Comparison of ENCODE assay signal across 9 cellular contexts in the genomic region with DNA sequence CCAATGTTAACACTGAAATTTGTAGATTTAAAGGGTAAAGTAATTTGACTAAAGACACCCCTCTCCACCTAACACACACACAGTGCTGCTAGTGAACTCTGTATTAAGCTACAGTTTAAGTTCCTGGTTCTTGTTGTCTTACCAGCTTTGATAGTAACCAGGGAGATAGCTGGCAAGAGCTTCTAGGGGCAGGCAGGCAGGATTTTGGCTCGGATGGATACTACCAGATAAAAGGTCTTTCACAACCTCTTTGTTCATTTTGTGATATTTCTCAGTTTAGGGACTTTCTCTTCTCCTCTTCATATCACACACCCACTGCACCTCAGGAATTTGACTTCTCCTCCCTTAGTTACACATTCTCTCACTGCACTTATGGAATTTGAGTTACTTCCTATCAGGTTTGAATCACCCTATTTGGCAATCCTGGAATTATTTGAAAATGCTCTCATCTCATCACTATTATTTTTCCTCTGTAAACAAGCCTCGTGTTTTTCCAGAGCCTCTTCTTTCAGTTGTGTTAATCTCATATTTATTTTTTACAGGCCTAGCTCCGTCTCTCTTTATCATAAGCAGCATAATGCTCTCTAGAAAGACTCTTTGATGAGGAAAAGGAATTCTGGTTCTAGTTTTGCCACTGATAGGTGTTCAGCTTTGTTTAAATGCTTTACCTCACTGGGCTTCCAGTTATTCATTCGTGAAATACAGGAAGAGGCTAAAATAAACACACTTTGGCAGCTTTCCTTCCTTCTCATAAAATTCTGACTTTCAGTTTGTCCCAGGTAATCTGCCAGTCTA. TPM values are rescaled to one million over a fixed set of nuclear protein-coding genes. Genes with fewer than 3 reads are reported as not detected.
DNase-seq lines count a peak whose midpoint lies in the region; ATAC-seq and TF ChIP-seq lines count a peak whose summit lies in the region.
"Had no signal": no experiment of that assay in that cellular context is flagged by ENCODE, and none has a peak within 500 bp of the region (broad histone marks: within the 10 kb centered on the region; RNA-seq: fewer than 3 reads in every experiment).

No MANE protein-coding gene starts in this region.

- no peak for TF ChIP-seq CTCF in parathyroid adenoma (IDR thresholded peaks at IDR 0.05)

- peak overlapping the region; percentile 64 for H3K27ac ChIP-seq in SK-N-MC
- H3K27ac ChIP-seq in parathyroid adenoma: peak overlapping the region; percentile 34

- H3K4me2 ChIP-seq in parathyroid adenoma (ENCODE audit: low read length): peak overlapping the region; percentile 11

- in situ Hi-C loops in KBM-7 (cut with MboI; ENCODE audit: low pct_unique_long_range_greater_than_20kb, low sequenced_read_pairs): no loop called here

- H3K36me3 ChIP-seq in SK-N-MC (ENCODE audit: insufficient read depth, low read length) (0 out of 2 replicates have a peak, but pooled peaks cover 3% of the 10 kb centered on the region), parathyroid adenoma (ENCODE audit: control insufficient read depth, insufficient read depth, low read length) (no peaks in the 10 kb centered on the region)

- H3K4me1 ChIP-seq in parathyroid adenoma: peaks cover 3% of the 10 kb centered on the region

- DNase-seq in ELR (ENCODE audit: low read depth): peak; percentile 98
- no peak for DNase-seq in SK-N-MC (ENCODE audit: low read depth, low spot score)
- peak; percentile 55 for DNase-seq in fibroblast of the conjunctiva (ENCODE audit: low read depth)
- DNase-seq in KBM-7: no peak
- DNase-seq in AML-193 (lab: John Stamatoyannopoulos, UW): no peak
- DNase-seq in mesenteric fat pad (ENCODE audit: low spot score): no peak
- DNase-seq: activated CD8-positive, alpha-beta T cell treated with anti-CD3 and anti-CD28 coated beads, Interleukin-2, amount 10 ng/mL, durations not matched to agents 7 days and 5 days had no signal

- H3K9ac ChIP-seq in SK-N-MC (ENCODE audit: insufficient read length): peak overlapping the region; percentile 61
- no peak overlapping the region for H3K9ac ChIP-seq in parathyroid adenoma

- no peaks in the 10 kb centered on the region for H3K27me3 ChIP-seq in parathyroid adenoma (ENCODE audit: control insufficient read depth, insufficient read depth, low read length)

- no peak for ATAC-seq in GM21526 (IDR thresholded peaks at IDR 0.05; ENCODE audit: low FRiP score, unreplicated experiment)
- ATAC-seq: activated CD8-positive, alpha-beta T cell treated with anti-CD3 and anti-CD28 coated beads, Interleukin-2, amount 10 ng/mL, durations not matched to agents 7 days and 5 days had no signal

- H3K9me3 ChIP-seq in SK-N-MC (ENCODE audit: low read depth, low read length): peaks cover 7% of the 10 kb centered on the region; the same call in 1 of the 2 replicates
- no peaks in the 10 kb centered on the region for H3K9me3 ChIP-seq in parathyroid adenoma (ENCODE audit: control insufficient read depth, low read length)

- H2AFZ ChIP-seq in parathyroid adenoma: peak overlapping the region; percentile 61

- H3K79me2 ChIP-seq in parathyroid adenoma: no peaks in the 10 kb centered on the region

- H3K4me3 ChIP-seq in SK-N-MC: peak overlapping the region; percentile 46
- H3K4me3 ChIP-seq in parathyroid adenoma (ENCODE audit: low read depth, low read length): no peak overlapping the region

RNA-seq across cellular contexts. Expression of gene CLDN1, which starts 23.0 kb away (rescaled TPM):
- 0.10 TPM for total RNA-seq in mesenteric fat pad
- total RNA-seq: activated CD8-positive, alpha-beta T cell treated with anti-CD3 and anti-CD28 coated beads, Interleukin-2, amount 10 ng/mL, durations not matched to agents 7 days and 5 days had no signal

RNA-seq across cellular contexts. Expression of gene CLDN16, which starts 42.7 kb away (rescaled TPM):
- total RNA-seq in mesenteric fat pad: not detected
- total RNA-seq: activated CD8-positive, alpha-beta T cell treated with anti-CD3 and anti-CD28 coated beads, Interleukin-2, amount 10 ng/mL, durations not matched to agents 7 days and 5 days had no signal

Comparison
In these comparisons a context has a peak if more than half of its experiments do, and no peak if none do; other contexts are left out.
1. DNase-seq: peak in ELR (single experiment) and fibroblast of the conjunctiva (single experiment); none in SK-N-MC (single experiment), KBM-7 (single experiment), AML-193 (0 of 2) and mesenteric fat pad (single experiment).